11 cellular contexts compared by ENCODE assay signal in the genomic region with DNA sequence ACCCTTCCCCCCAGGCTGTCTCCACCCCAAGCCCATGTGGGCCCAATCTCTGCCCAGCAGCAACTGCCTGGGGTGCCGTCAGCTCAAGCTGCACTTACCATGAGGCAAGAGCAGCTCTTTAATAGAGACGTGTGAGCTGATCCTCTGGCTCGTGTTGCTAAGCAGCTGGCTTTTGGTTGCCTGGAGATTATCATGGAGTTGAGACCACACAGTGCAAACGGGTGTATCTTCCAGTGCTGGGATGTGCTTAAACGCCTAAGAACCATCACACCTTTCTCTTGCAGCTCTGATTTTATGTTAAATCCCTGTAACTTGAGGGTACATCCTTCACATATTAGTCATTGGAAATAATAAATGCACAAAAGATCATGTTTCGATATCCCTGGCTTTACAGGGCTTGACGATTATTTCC.
DNase-seq lines count a peak whose midpoint lies in the region; ATAC-seq and TF ChIP-seq lines count a peak whose summit lies in the region.
"Had no signal": no experiment of that assay in that cellular context is flagged by ENCODE, and none has a peak within 500 bp of the region (broad histone marks: within the 10 kb centered on the region; RNA-seq: fewer than 3 reads in every experiment).

No MANE protein-coding gene starts in this region.

- H3K9me3 ChIP-seq in smooth muscle cell (replicated peaks; ENCODE audit: low read depth), result no peaks in the 10 kb centered on the region

- peak overlapping the region; percentile 67 for H3K4me2 ChIP-seq in smooth muscle cell

- no peak overlapping the region for H3K27ac ChIP-seq in smooth muscle cell (ENCODE audit: low read depth)
- H3K27ac ChIP-seq: 22Rv1, foreskin keratinocyte had no signal

- DNase-seq in DMS53 (lab: John Stamatoyannopoulos, UW) (peak; percentile 9), DMS53 treated with DMSO at 0.1 percent for 48 hours (lab: John Stamatoyannopoulos, UW; ENCODE audit: unreplicated experiment) (no peak), NCI-H524 (lab: John Stamatoyannopoulos, UW) (peak; percentile 90 to 98), fibroblast of pulmonary artery (ENCODE audit: low read depth) (peak; percentile 62), smooth muscle cell (lab: John Stamatoyannopoulos, UW; ENCODE audit: unreplicated experiment) (no peak), activated gamma-delta T cell (lab: John Stamatoyannopoulos, UW) (no peak)
- DNase-seq in effector CD4-positive, alpha-beta T cell, result no peak
- DNase-seq: foreskin keratinocyte; stimulated activated naive B cell treated with anti-CD40 and anti-IgM and Interleukin-4, amounts not matched to agents 10 μg/mL and 1 μg/mL and 100 μg/mL, for 72 hours had no signal

- no peak for ATAC-seq in GM21390 (IDR thresholded peaks at IDR 0.05; ENCODE audit: unreplicated experiment)
- ATAC-seq: foreskin keratinocyte had no signal

- TF ChIP-seq CTCF in fibroblast of pulmonary artery (IDR thresholded peaks at IDR 0.05; ENCODE audit: low read length, missing control alignments) (no peak), smooth muscle cell (IDR thresholded peaks at IDR 0.05; ENCODE audit: borderline replicate concordance, insufficient read depth, poor library complexity, severe bottlenecking) (no peak)

- H3K27me3 ChIP-seq in smooth muscle cell (ENCODE audit: low read depth), result no peaks in the 10 kb centered on the region
- H3K27me3 ChIP-seq: foreskin keratinocyte had no signal

- H4K20me1 ChIP-seq in smooth muscle cell (ENCODE audit: low read depth), result peaks cover 99% of the 10 kb centered on the region

- no peak overlapping the region for H2AFZ ChIP-seq in smooth muscle cell (ENCODE audit: low read depth)

- H3K79me2 ChIP-seq in smooth muscle cell (ENCODE audit: low read depth), result peaks cover 59% of the 10 kb centered on the region

- 27% methylated on average over 7 of the region's 7 CpGs for whole genome bisulfite sequencing in smooth muscle cell (ENCODE audit: low lambda C conversion rate)

- no peaks in the 10 kb centered on the region for H3F3A ChIP-seq in smooth muscle cell (ENCODE audit: low read depth)

- H3K4me3 ChIP-seq in fibroblast of pulmonary artery (replicated peaks; ENCODE audit: low read depth, low read length) (no peak overlapping the region), smooth muscle cell (no peak overlapping the region)

- H3K36me3 ChIP-seq in smooth muscle cell (ENCODE audit: low read depth), result no peaks in the 10 kb centered on the region

- H3K9ac ChIP-seq in smooth muscle cell (ENCODE audit: low read depth), result no peak overlapping the region

- H3K4me1 ChIP-seq in smooth muscle cell (ENCODE audit: low read depth), result peaks cover 6% of the 10 kb centered on the region

Comparison
In these comparisons a context has a peak if more than half of its experiments do, and no peak if none do; other contexts are left out.
1. DNase-seq: peak in DMS53 (single experiment), NCI-H524 (2 of 2) and fibroblast of pulmonary artery (single experiment); none in DMS53 treated with DMSO at 0.1 percent for 48 hours (single experiment), smooth muscle cell (single experiment), activated gamma-delta T cell (single experiment) and effector CD4-positive, alpha-beta T cell (single experiment).